In genomic region chr2:183519371-183520056, GRCh38 we compare ENCODE assay signal across 16 cellular contexts.
"Had no signal": no experiment of that assay in that cellular context is flagged by ENCODE, and none has a peak within 500 bp of the region (broad histone marks: within the 10 kb centered on the region; RNA-seq: fewer than 3 reads in every experiment).

No MANE protein-coding gene starts in this region.

- H3K9me3 ChIP-seq: esophagus muscularis mucosa, psoas muscle, right lobe of liver, tibial artery, uterus had no signal

- DNase-seq: activated CD4-positive, alpha-beta T cell treated with anti-CD3 and anti-CD28 coated beads for 36 hours; activated CD8-positive, alpha-beta memory T cell treated with anti-CD3 and anti-CD28 coated beads, Interleukin-2, amount 50 U/mL, for 4 hours; activated CD8-positive, alpha-beta T cell treated with anti-CD3 and anti-CD28 coated beads for 36 hours; activated naive CD8-positive, alpha-beta T cell treated with anti-CD3 and anti-CD28 coated beads, Interleukin-2, amount 10 ng/mL, durations not matched to agents 7 days and 5 days; anterior cingulate cortex; left cardiac atrium; nucleus accumbens; psoas muscle; right lobe of liver; spleen; stimulated activated CD4-positive, alpha-beta T cell treated with anti-CD3 and anti-CD28 coated beads, Interleukin-1b, Interleukin-23, amount 100 ng/mL, for 48 hours; tibial artery; uterus; WERI-Rb-1 had no signal

- H3K27ac ChIP-seq: esophagus muscularis mucosa, psoas muscle, right lobe of liver, spleen, tibial artery, uterus, WERI-Rb-1 had no signal

- FAIRE-seq: bronchial epithelial cell had no signal

- H3K4me1 ChIP-seq: right lobe of liver, spleen, uterus had no signal

- H3K27me3 ChIP-seq: esophagus muscularis mucosa, right lobe of liver, spleen, tibial artery, uterus had no signal

- H3K4me3 ChIP-seq: esophagus muscularis mucosa, psoas muscle, right lobe of liver, spleen, tibial artery, uterus had no signal

- H3K36me3 ChIP-seq: esophagus muscularis mucosa, right lobe of liver, spleen, tibial artery, uterus, WERI-Rb-1 had no signal
